ENCODE assay signal across 7 cellular contexts in genomic region chr2:111385224-111385957, GRCh38.
A peak's percentile ranks its signal among the peaks of the same experiment; 100 is the strongest.
DNase-seq lines count a peak whose midpoint lies in the region; ATAC-seq, FAIRE-seq and TF ChIP-seq lines count a peak whose summit lies in the region.
"Not testable (repeated sequence)": the region's sequence is repeated elsewhere in the genome, so short reads cannot be mapped to it uniquely, and the experiment has no call there.

No MANE protein-coding gene starts in this region.

- ATAC-seq in HepG2 = not testable (repeated sequence)
- peak; percentile 22 for ATAC-seq in stimulated activated naive CD8-positive, alpha-beta T cell treated with anti-CD3 and anti-CD28 coated beads, Interleukin-15, Interleukin-2, amounts not matched to agents 100 U/mL and 50 U/mL, for 24 hours

- not testable (repeated sequence) for H3K9ac ChIP-seq in HepG2 (ENCODE audit: insufficient read depth, low read depth, low read length)

- POLR2A ChIA-PET in HepG2 (lab: Yijun Ruan, JAX) = not testable (repeated sequence)

- not testable (repeated sequence) for H3K36me3 ChIP-seq in HepG2 (replicated peaks in 1 of 2; ENCODE audit: control insufficient read depth in 1 of 2, insufficient read depth in 2 of 2, low read length in 2 of 2)

- intact Hi-C loops in activated CD4-positive, alpha-beta T cell treated with anti-CD3 and anti-CD28 coated beads, Interleukin-2, amount 10 ng/mL, durations not matched to agents 24 days and 14 days (cut with micrococcal nuclease); HepG2 (cut with micrococcal nuclease; ENCODE audit: unreplicated experiment): not testable (repeated sequence)

- H3K9me3 ChIP-seq in HepG2 (ENCODE audit: low read length) = not testable (repeated sequence)

- in situ Hi-C loops in astrocyte of the spinal cord (cut with HindIII; ENCODE audit: low sequenced_read_pairs); HepG2 (cut with HindIII; ENCODE audit: extremely low pct_ligation_motif_present, low pct_unique_long_range_greater_than_20kb): not testable (repeated sequence)

- WGBS in HepG2 (ENCODE audit: low lambda C conversion rate) = 96% methylated on average over 8 of the region's 8 CpGs

- TF ChIP-seq EP300 in HepG2 (IDR thresholded peaks at IDR 0.05; ENCODE audit: low read depth in 2 of 2, low read length in 2 of 2); HepG2 (CRISPR knock-in tag; IDR thresholded peaks at IDR 0.05; ENCODE audit: borderline replicate concordance): not testable (repeated sequence)

- TF ChIP-seq POLR2A in HepG2 (IDR thresholded peaks at IDR 0.05; ENCODE audit: insufficient read depth in 1 of 2, low read depth in 2 of 2, low read length in 2 of 2) = not testable (repeated sequence)

- TF ChIP-seq CTCF in astrocyte of the spinal cord (IDR thresholded peaks at IDR 0.05; ENCODE audit: low read depth, low read length); HepG2 (CRISPR knock-in tag; IDR thresholded peaks at IDR 0.05): not testable (repeated sequence)

- H2AFZ ChIP-seq in HepG2 (ENCODE audit: low read length) = not testable (repeated sequence)

- FAIRE-seq in HepG2 (lab: Jason Lieb, UNC) = not testable (repeated sequence)

- not testable (repeated sequence) for H3K27me3 ChIP-seq in HepG2 (ENCODE audit: control insufficient read depth in 1 of 2, insufficient read depth in 2 of 2, low read length in 2 of 2)

- not testable (repeated sequence) for TF ChIP-seq RAD21 in HepG2 (CRISPR knock-in tag; IDR thresholded peaks at IDR 0.05)

- H3K4me1 ChIP-seq in HepG2 (ENCODE audit: insufficient read depth, low read length) = not testable (repeated sequence)

- H3K27ac ChIP-seq in HepG2 (ENCODE audit: extremely low read length, insufficient read depth, low read length) = not testable (repeated sequence)

- CTCF ChIA-PET in HepG2 (lab: Yijun Ruan, JAX; ENCODE audit: low intra/inter-chr PET ratio, low total read pairs) = not testable (repeated sequence)

- not testable (repeated sequence) for H3K79me2 ChIP-seq in HepG2 (ENCODE audit: insufficient read depth, low read length)

- H3K4me3 Mint-ChIP-seq in activated CD4-positive, alpha-beta T cell treated with anti-CD3 and anti-CD28 coated beads, Interleukin-2, amount 10 ng/mL, durations not matched to agents 24 days and 14 days = not testable (repeated sequence)

- H3K4me3 ChIP-seq in astrocyte of the spinal cord (ENCODE audit: low read depth, low read length); HepG2 (replicated peaks in 1 of 3; ENCODE audit: insufficient read depth in 1 of 3, low read depth in 2 of 3, low read length in 3 of 3): not testable (repeated sequence)

- DNase-seq in ELR (ENCODE audit: low read depth) (peak; percentile 18), HT1080 (ENCODE audit: low read depth) (peak; percentile 27), astrocyte of the spinal cord (ENCODE audit: low read depth, low spot score) (peak; percentile 10), dedifferentiated amniotic fluid mesenchymal stem cell (ENCODE audit: extremely low spot score) (peak; percentile 11)
- peak; percentile 28 for DNase-seq in activated CD4-positive, alpha-beta T cell treated with anti-CD3 and anti-CD28 coated beads, Interleukin-2, amount 10 ng/mL, durations not matched to agents 24 days and 14 days
- not testable (repeated sequence) for DNase-seq in HepG2 (ENCODE audit: low spot score); stimulated activated naive CD8-positive, alpha-beta T cell treated with anti-CD3 and anti-CD28 coated beads, Interleukin-15, Interleukin-2, amounts not matched to agents 100 U/mL and 50 U/mL, for 24 hours

- not testable (repeated sequence) for H3K9me3 Mint-ChIP-seq in activated CD4-positive, alpha-beta T cell treated with anti-CD3 and anti-CD28 coated beads, Interleukin-2, amount 10 ng/mL, durations not matched to agents 24 days and 14 days

- not testable (repeated sequence) for H3K27ac Mint-ChIP-seq in activated CD4-positive, alpha-beta T cell treated with anti-CD3 and anti-CD28 coated beads, Interleukin-2, amount 10 ng/mL, durations not matched to agents 24 days and 14 days

- not testable (repeated sequence) for H4K20me1 ChIP-seq in HepG2 (ENCODE audit: insufficient read depth, low read length)

- H3K27me3 Mint-ChIP-seq in activated CD4-positive, alpha-beta T cell treated with anti-CD3 and anti-CD28 coated beads, Interleukin-2, amount 10 ng/mL, durations not matched to agents 24 days and 14 days = not testable (repeated sequence)

- H3K36me3 Mint-ChIP-seq in activated CD4-positive, alpha-beta T cell treated with anti-CD3 and anti-CD28 coated beads, Interleukin-2, amount 10 ng/mL, durations not matched to agents 24 days and 14 days (ENCODE audit: low read depth) = not testable (repeated sequence)

- not testable (repeated sequence) for H3K4me1 Mint-ChIP-seq in activated CD4-positive, alpha-beta T cell treated with anti-CD3 and anti-CD28 coated beads, Interleukin-2, amount 10 ng/mL, durations not matched to agents 24 days and 14 days

- BruUV-seq in HepG2 (replicated peaks; lab: Mats Ljungman, UMichigan) = not testable (repeated sequence)

- H3K4me2 ChIP-seq in HepG2 (ENCODE audit: low read depth, low read length) = not testable (repeated sequence)

TF ChIP-seq in HepG2, 621 proteins besides CTCF, POLR2A, EP300 and RAD21:
- TF ChIP-seq NFE2L2 (IDR thresholded peaks at IDR 0.05; ENCODE audit: low read length) = 0 out of 2 replicates have a peak, but pooled peaks have one; percentile 13
TF ChIP-seq in HepG2: peak in this region for 1; not testable (repeated sequence) for 620.
